Comparison of ENCODE assay signal across 7 cellular contexts in genomic region chr12:57092876-57093411, GRCh38. TPM values are rescaled to one million over a fixed set of nuclear protein-coding genes. Genes with fewer than 3 reads are reported as not detected.
DNase-seq lines count a peak whose midpoint lies in the region; ATAC-seq, FAIRE-seq and TF ChIP-seq lines count a peak whose summit lies in the region.
"Had no signal": no experiment of that assay in that cellular context is flagged by ENCODE, and none has a peak within 500 bp of the region (broad histone marks: within the 10 kb centered on the region; RNA-seq: fewer than 3 reads in every experiment).

No MANE protein-coding gene starts in this region.

- no TSS peak for BruUV-seq in K562 (replicated peaks; lab: Mats Ljungman, UMichigan)

- FAIRE-seq in K562 (lab: Jason Lieb, UNC): no peak

- POLR2A ChIA-PET in HEK293 (lab: Yijun Ruan, JAX) (interaction anchor here (1.3 to 1.8 kb wide), 3 partner anchors 14 to 24 kb away, joined by 4 to 5 read pairs (median 4); partner anchors contain the start of gene NEMP1), K562 (lab: Yijun Ruan, JAX) (interaction anchor here (0.6 to 6.0 kb wide), 8 partner anchors 8 to 134 kb away, joined by 3 to 44 read pairs (median 4); partner anchors contain the start of genes NEMP1 and STAT6)

- H3K4me3 ChIP-seq in HEK293 (ENCODE audit: low read depth, low read length) (no peak overlapping the region), K562 (no peak overlapping the region), H7 (ENCODE audit: insufficient read depth, low read depth, low read length) (no peak overlapping the region)

- H3K9me1 ChIP-seq in K562 (ENCODE audit: control insufficient read depth, insufficient read depth, low read length): no peaks in the 10 kb centered on the region

- H3K4me1 ChIP-seq in HEK293 (ENCODE audit: control insufficient read depth, insufficient read depth, low read length) (peaks cover 3% of the 10 kb centered on the region; the same call in 1 of the 2 replicates), K562 (replicated peaks in 1 of 2; ENCODE audit: control insufficient read depth in 2 of 2, insufficient read depth in 2 of 2, low read length in 2 of 2) (peaks cover 41 to 72% of the 10 kb centered on the region in 2 experiments)

- H3K9me3 ChIP-seq in HEK293 (ENCODE audit: control insufficient read depth, insufficient read depth, low read depth, low read length) (no peaks in the 10 kb centered on the region), K562 (replicated peaks; ENCODE audit: control insufficient read depth, insufficient read depth, low read depth, low read length) (no peaks in the 10 kb centered on the region)

- TF ChIP-seq RAD21 in K562 (CRISPR knock-in tag; conservative IDR thresholded peaks at IDR 0.05 in 1 of 2, IDR thresholded peaks at IDR 0.05 in 1 of 2): no peak

- CTCF ChIA-PET in HEK293 (lab: Yijun Ruan, JAX) (interaction anchor here (0.7 to 3.9 kb wide), 26 partner anchors 9 to 339 kb away, joined by 3 to 48 read pairs (median 6); partner anchors contain the start of genes NEMP1 and STAT6), K562 (lab: Yijun Ruan, JAX; ENCODE audit: low intra/inter-chr PET ratio) (interaction anchor here (3.0 kb wide), 1 partner anchor 24 kb away, joined by 27 read pairs; no protein-coding TSS in a partner anchor)

- H4K20me1 ChIP-seq in K562 (replicated peaks; ENCODE audit: control insufficient read depth, insufficient read depth, low read length): peaks cover 5% of the 10 kb centered on the region

- DNase-seq in K562 (ENCODE audit: extremely low read depth in 1 of 4, low spot score in 3 of 4): peak in 1 of 4 experiments; percentile 43
- peak; percentile 56 for DNase-seq in sciatic nerve (ENCODE audit: low spot score)
- DNase-seq in H7: no peak
- no peak for DNase-seq in anterior cingulate cortex (lab: John Stamatoyannopoulos, UW)
- DNase-seq: NCI-H2227 treated with DMSO at 0.1 percent for 48 hours had no signal

- no peak for TF ChIP-seq EP300 in K562 (IDR thresholded peaks at IDR 0.05; ENCODE audit: low read length)

- WGBS in K562 (ENCODE audit: insufficient coverage, low coverage, missing lambda C conversion rate): 80% methylated on average over 4 of the region's 4 CpGs

- H3K27me3 ChIP-seq in K562 (ENCODE audit: control insufficient read depth in 2 of 2, insufficient read depth in 2 of 2, low read length in 2 of 2) (no peaks in the 10 kb centered on the region; a peak in 1 of 5 replicates), H7 (ENCODE audit: control insufficient read depth, insufficient read depth, low read length) (peaks cover 4% of the 10 kb centered on the region; the same call in 1 of the 2 replicates)

- peak overlapping the region; percentile 49; the same call in 1 of the 2 replicates for H3K4me2 ChIP-seq in K562 (ENCODE audit: insufficient read depth, low read length)

- H3K79me2 ChIP-seq in K562 (ENCODE audit: control insufficient read depth, insufficient read depth, low read length): peaks cover 38% of the 10 kb centered on the region

- H3K36me3 ChIP-seq in HEK293 (ENCODE audit: control insufficient read depth in 2 of 2, insufficient read depth in 1 of 2, low read length in 2 of 2) (peaks cover 0 to 61% of the 10 kb centered on the region in 2 experiments; a peak in 1 of 3 replicates), K562 (ENCODE audit: control insufficient read depth, insufficient read depth, low read length) (peaks cover 67% of the 10 kb centered on the region), H7 (replicated peaks; ENCODE audit: control insufficient read depth, insufficient read depth, low read length) (peaks cover 15% of the 10 kb centered on the region)

- intact Hi-C loops in K562 (cut with micrococcal nuclease): loop anchor here (1.0 kb wide), 1 partner anchor 24 kb away; no protein-coding TSS in a partner anchor
- intact Hi-C loops in sciatic nerve (cut with DNase I): no loop called here

- H3K27ac ChIP-seq in HEK293 (ENCODE audit: extremely low read depth, low read depth, low read length): no peak overlapping the region
- no peak overlapping the region; the same call in 2 of the 3 replicates for H3K27ac ChIP-seq in K562 (ENCODE audit: extremely low read depth, low read depth, low read length)

- TF ChIP-seq POLR2A in K562 (conservative IDR thresholded peaks at IDR 0.05): no peak

- ATAC-seq in K562 (no peak), sciatic nerve (no peak), GM18517 (IDR thresholded peaks at IDR 0.05; ENCODE audit: unreplicated experiment) (no peak)

- peak overlapping the region in 1 of 2 experiments; percentile 71; a peak in 1 of 4 replicates for H3K9ac ChIP-seq in K562 (ENCODE audit: insufficient read depth in 1 of 2, low read depth in 2 of 2, low read length in 2 of 2)

- in situ Hi-C loops in K562 (cut with MboI): no loop called here

- TF ChIP-seq CTCF in HEK293 (tag by site-specific recombination; IDR thresholded peaks at IDR 0.05) (no peak), K562 (IDR thresholded peaks at IDR 0.05 in 2 of 3, conservative IDR thresholded peaks at IDR 0.05 in 1 of 3; ENCODE audit: insufficient read depth in 2 of 3, low read depth in 1 of 3, low read length in 3 of 3) (no peak)

- H2AFZ ChIP-seq in K562 (ENCODE audit: low read depth, low read length): no peak overlapping the region

RNA-seq across cellular contexts. Expression of gene NAB2, which starts 4.0 kb away (rescaled TPM):
- 43.5 and 96.8 TPM in 2 replicates for total RNA-seq in K562 (2011; cell fraction: chromatin; rRNA removed; ENCODE audit: low replicate concordance)
- 51.2 and 57.5 TPM in 2 replicates for total RNA-seq in K562 (2011; cell fraction: nucleolus; rRNA removed)
- total RNA-seq in K562 (2011; cell fraction: nucleoplasm; rRNA removed): 40.4 and 43.3 TPM in 2 replicates
- total RNA-seq in K562 (2014; rRNA removed) (32.0 and 32.8 TPM in 2 replicates), K562 (2014; rRNA removed; fragmentation: Illumina TruSeq; extraction: Trizol) (11.8 and 14.2 TPM in 2 replicates), K562 (2015; rRNA removed; fragmentation: Illumina TruSeq; extraction: Trizol) (16.9 and 18.8 TPM in 2 replicates), K562 (2021) (23.4 and 36.0 TPM in 2 replicates), sciatic nerve (52.7 TPM)
- polyA plus RNA-seq in K562 (2011; rRNA removed) (25.8 and 30.9 TPM in 2 replicates), K562 (2014; fragmentation: Illumina TruSeq; extraction: Trizol) (20.4 and 30.2 TPM in 2 replicates), K562 (2014; fragmentation: Nextera tagmentation; extraction: Ambion mirVana) (under 1 TPM; 0.45 to 0.52 TPM), K562 (2014; rRNA removed) (30.4 and 40.9 TPM in 2 replicates)
- 26.8 and 51.9 TPM in 2 replicates for polyA plus RNA-seq in K562 (2011; cell fraction: cytosol; rRNA removed)
- polyA plus RNA-seq in K562 (2011; cell fraction: nucleus; rRNA removed): 53.7 and 85.9 TPM in 2 replicates
- 23.3 and 27.5 TPM in 2 replicates for polyA plus RNA-seq in K562 (2012)
- 13.8 and 22.0 TPM in 2 replicates for polyA minus RNA-seq in K562 (2011; rRNA and poly(A)+ RNA removed)
- 16.5 and 18.6 TPM in 2 replicates for polyA minus RNA-seq in K562 (2011; cell fraction: cytosol; rRNA and poly(A)+ RNA removed)
- 14.9 and 18.6 TPM in 2 replicates for polyA minus RNA-seq in K562 (2011; cell fraction: nucleus; rRNA and poly(A)+ RNA removed)
- 19.0 and 20.8 TPM in 2 replicates for total RNA-seq in H7 (2014; rRNA removed; shearing (Covaris generic))

RNA-seq across cellular contexts. Expression of gene NEMP1, which starts 14.4 kb away (rescaled TPM):
- total RNA-seq in K562 (2011; cell fraction: chromatin; rRNA removed; ENCODE audit: low replicate concordance): 49.5 and 114 TPM in 2 replicates
- 43.7 and 48.6 TPM in 2 replicates for total RNA-seq in K562 (2011; cell fraction: nucleolus; rRNA removed)
- 111 and 176 TPM in 2 replicates for total RNA-seq in K562 (2011; cell fraction: nucleoplasm; rRNA removed)
- total RNA-seq in K562 (2014; rRNA removed) (28.5 and 31.3 TPM in 2 replicates), K562 (2014; rRNA removed; fragmentation: Illumina TruSeq; extraction: Trizol) (44.5 and 51.5 TPM in 2 replicates), K562 (2015; rRNA removed; fragmentation: Illumina TruSeq; extraction: Trizol) (37.7 and 40.9 TPM in 2 replicates), K562 (2021) (57.0 and 59.0 TPM in 2 replicates), sciatic nerve (13.1 TPM)
- polyA plus RNA-seq in K562 (2011; rRNA removed) (69.7 and 82.2 TPM in 2 replicates), K562 (2014; fragmentation: Illumina TruSeq; extraction: Trizol) (45.7 and 51.5 TPM in 2 replicates), K562 (2014; fragmentation: Nextera tagmentation; extraction: Ambion mirVana) (10 to 100 TPM in 1 of 2 experiments, 1 to 10 TPM in 1; 9.5 to 15.6 TPM), K562 (2014; rRNA removed) (41.2 and 41.3 TPM in 2 replicates)
- polyA plus RNA-seq in K562 (2011; cell fraction: cytosol; rRNA removed): 21.7 and 47.5 TPM in 2 replicates
- 80.6 and 125 TPM in 2 replicates for polyA plus RNA-seq in K562 (2011; cell fraction: nucleus; rRNA removed)
- 29.7 and 36.7 TPM in 2 replicates for polyA plus RNA-seq in K562 (2012)
- 69.8 and 75.3 TPM in 2 replicates for polyA minus RNA-seq in K562 (2011; rRNA and poly(A)+ RNA removed)
- polyA minus RNA-seq in K562 (2011; cell fraction: cytosol; rRNA and poly(A)+ RNA removed): 21.9 and 24.2 TPM in 2 replicates
- polyA minus RNA-seq in K562 (2011; cell fraction: nucleus; rRNA and poly(A)+ RNA removed): 20.1 and 35.0 TPM in 2 replicates
- 22.6 and 30.6 TPM in 2 replicates for total RNA-seq in H7 (2014; rRNA removed; shearing (Covaris generic))

RNA-seq across cellular contexts. Expression of gene STAT6, which starts 18.2 kb away (rescaled TPM):
- 105 and 231 TPM in 2 replicates for total RNA-seq in K562 (2011; cell fraction: chromatin; rRNA removed; ENCODE audit: low replicate concordance)
- total RNA-seq in K562 (2011; cell fraction: nucleolus; rRNA removed): 112 and 138 TPM in 2 replicates
- total RNA-seq in K562 (2011; cell fraction: nucleoplasm; rRNA removed): 110 and 156 TPM in 2 replicates
- total RNA-seq in K562 (2014; rRNA removed): 20.8 and 28.2 TPM in 2 replicates
- total RNA-seq in K562 (2014; rRNA removed; fragmentation: Illumina TruSeq; extraction: Trizol): 17.1 and 18.6 TPM in 2 replicates
- 24.9 and 26.5 TPM in 2 replicates for total RNA-seq in K562 (2015; rRNA removed; fragmentation: Illumina TruSeq; extraction: Trizol)
- total RNA-seq in K562 (2021): 32.7 and 38.4 TPM in 2 replicates
- 40.1 and 60.0 TPM in 2 replicates for polyA plus RNA-seq in K562 (2011; rRNA removed)
- 48.3 and 61.6 TPM in 2 replicates for polyA plus RNA-seq in K562 (2011; cell fraction: cytosol; rRNA removed)
- polyA plus RNA-seq in K562 (2011; cell fraction: nucleus; rRNA removed): 178 and 185 TPM in 2 replicates
- 44.3 and 71.7 TPM in 2 replicates for polyA plus RNA-seq in K562 (2012)
- polyA plus RNA-seq in K562 (2014; fragmentation: Illumina TruSeq; extraction: Trizol): 48.2 and 49.5 TPM in 2 replicates
- polyA plus RNA-seq in K562 (2014; fragmentation: Nextera tagmentation; extraction: Ambion mirVana): 1 to 10 TPM; 2.4 to 4.3 TPM
- 37.9 and 38.4 TPM in 2 replicates for polyA plus RNA-seq in K562 (2014; rRNA removed)
- 25.6 and 31.5 TPM in 2 replicates for polyA minus RNA-seq in K562 (2011; rRNA and poly(A)+ RNA removed)
- 18.7 and 19.9 TPM in 2 replicates for polyA minus RNA-seq in K562 (2011; cell fraction: cytosol; rRNA and poly(A)+ RNA removed)
- polyA minus RNA-seq in K562 (2011; cell fraction: nucleus; rRNA and poly(A)+ RNA removed): 30.0 and 42.1 TPM in 2 replicates
- 187 TPM for total RNA-seq in sciatic nerve
- total RNA-seq in H7 (2014; rRNA removed; shearing (Covaris generic)): 43.5 and 51.5 TPM in 2 replicates

RNA-seq across cellular contexts. Expression of gene LRP1, which starts 35.3 kb away (rescaled TPM):
- 2.3 and 6.7 TPM in 2 replicates for total RNA-seq in K562 (2011; cell fraction: chromatin; rRNA removed; ENCODE audit: low replicate concordance)
- 1.8 and 3.5 TPM in 2 replicates for total RNA-seq in K562 (2011; cell fraction: nucleolus; rRNA removed)
- 2.2 and 5.4 TPM in 2 replicates for total RNA-seq in K562 (2011; cell fraction: nucleoplasm; rRNA removed)
- 0.18 and 0.29 TPM in 2 replicates for total RNA-seq in K562 (2014; rRNA removed)
- total RNA-seq in K562 (2014; rRNA removed; fragmentation: Illumina TruSeq; extraction: Trizol): 0.03 and 0.04 TPM in 2 replicates
- total RNA-seq in K562 (2015; rRNA removed; fragmentation: Illumina TruSeq; extraction: Trizol): 0.11 and 0.36 TPM in 2 replicates
- total RNA-seq in K562 (2021): 0.64 and 1.1 TPM in 2 replicates
- 0.28 and 0.45 TPM in 2 replicates for polyA plus RNA-seq in K562 (2011; rRNA removed)
- polyA plus RNA-seq in K562 (2011; cell fraction: cytosol; rRNA removed): 0.27 and 0.66 TPM in 2 replicates
- 1.5 and 1.9 TPM in 2 replicates for polyA plus RNA-seq in K562 (2011; cell fraction: nucleus; rRNA removed)
- 0.33 and 1.8 TPM in 2 replicates for polyA plus RNA-seq in K562 (2012)
- polyA plus RNA-seq in K562 (2014; fragmentation: Illumina TruSeq; extraction: Trizol): 0.13 and 0.15 TPM in 2 replicates
- not detected for polyA plus RNA-seq in K562 (2014; fragmentation: Nextera tagmentation; extraction: Ambion mirVana)
- polyA plus RNA-seq in K562 (2014; rRNA removed): 0.19 and 0.45 TPM in 2 replicates
- polyA minus RNA-seq in K562 (2011; rRNA and poly(A)+ RNA removed): 1.9 and 2.0 TPM in 2 replicates
- 2.4 and 4.2 TPM in 2 replicates for polyA minus RNA-seq in K562 (2011; cell fraction: cytosol; rRNA and poly(A)+ RNA removed)
- 0.40 and 2.8 TPM in 2 replicates for polyA minus RNA-seq in K562 (2011; cell fraction: nucleus; rRNA and poly(A)+ RNA removed)
- total RNA-seq in sciatic nerve: 760 TPM
- total RNA-seq in H7 (2014; rRNA removed; shearing (Covaris generic)): 17.3 and 23.9 TPM in 2 replicates

RNA-seq across cellular contexts. Expression of gene MYO1A, which starts 43.0 kb away (rescaled TPM):
- total RNA-seq in K562 (2011; cell fraction: chromatin; rRNA removed; ENCODE audit: low replicate concordance): 0.35 and 1.0 TPM in 2 replicates
- total RNA-seq in K562 (2011; cell fraction: nucleolus; rRNA removed): 0.79 and 1.5 TPM in 2 replicates
- 0.51 and 0.99 TPM in 2 replicates for total RNA-seq in K562 (2011; cell fraction: nucleoplasm; rRNA removed)
- total RNA-seq in K562 (2014; rRNA removed) (0.08 and 0.09 TPM in 2 replicates), K562 (2014; rRNA removed; fragmentation: Illumina TruSeq; extraction: Trizol) (0.06 and 0.29 TPM in 2 replicates), K562 (2015; rRNA removed; fragmentation: Illumina TruSeq; extraction: Trizol) (0.08 and 0.14 TPM in 2 replicates), K562 (2021) (0.18 and 0.29 TPM in 2 replicates), sciatic nerve (0.36 TPM)
- polyA plus RNA-seq in K562 (2011; rRNA removed) (0.14 and 0.18 TPM in 2 replicates), K562 (2014; fragmentation: Illumina TruSeq; extraction: Trizol) (0.03 and 0.54 TPM in 2 replicates), K562 (2014; fragmentation: Nextera tagmentation; extraction: Ambion mirVana) (not detected), K562 (2014; rRNA removed) (0.08 and 0.20 TPM in 2 replicates)
- 0.03 TPM in 1 of 2 replicates, not detected in the other for polyA plus RNA-seq in K562 (2011; cell fraction: cytosol; rRNA removed)
- polyA plus RNA-seq in K562 (2011; cell fraction: nucleus; rRNA removed): 0.23 and 0.91 TPM in 2 replicates
- polyA plus RNA-seq in K562 (2012): 0.08 and 0.11 TPM in 2 replicates
- polyA minus RNA-seq in K562 (2011; rRNA and poly(A)+ RNA removed): 0.06 TPM in 1 of 2 replicates, not detected in the other
- polyA minus RNA-seq in K562 (2011; cell fraction: cytosol; rRNA and poly(A)+ RNA removed): not detected in 2 replicates
- polyA minus RNA-seq in K562 (2011; cell fraction: nucleus; rRNA and poly(A)+ RNA removed): 0.13 and 1.1 TPM in 2 replicates
- 0.24 and 0.59 TPM in 2 replicates for total RNA-seq in H7 (2014; rRNA removed; shearing (Covaris generic))
